8 cellular contexts compared by ENCODE assay signal in the genomic region with DNA sequence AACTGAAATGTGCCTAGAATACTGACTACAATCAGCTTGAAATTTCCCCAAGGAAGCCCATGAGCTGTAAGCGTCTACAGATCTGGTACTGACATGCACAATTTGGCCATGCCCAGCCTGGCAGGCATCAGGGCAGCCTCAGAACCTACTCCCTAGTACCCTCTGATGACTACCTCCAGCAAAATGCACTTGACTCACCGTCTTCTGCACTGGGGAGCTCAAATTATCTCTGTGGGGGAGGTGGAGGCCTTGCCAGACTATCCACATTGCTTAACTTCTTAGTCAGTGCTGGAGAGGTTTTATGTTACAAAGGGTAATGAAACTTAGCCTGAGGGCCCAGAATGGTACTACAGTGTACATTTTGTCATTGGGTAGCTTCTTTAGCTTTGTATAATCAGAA.
DNase-seq lines count a peak whose midpoint lies in the region; ATAC-seq lines count a peak whose summit lies in the region.

No MANE protein-coding gene starts in this region.

- no peaks in the 10 kb centered on the region for H3K36me3 ChIP-seq in MG63

- no peaks in the 10 kb centered on the region for H3K9me3 ChIP-seq in MG63

- no peak for ATAC-seq in GM21367 (IDR thresholded peaks at IDR 0.05; ENCODE audit: unreplicated experiment)
- no peak for ATAC-seq in GM21423 (IDR thresholded peaks at IDR 0.05; ENCODE audit: unreplicated experiment)
- ATAC-seq in GM19452 (IDR thresholded peaks at IDR 0.05; ENCODE audit: unreplicated experiment) = no peak

- DNase-seq in AG08396 (ENCODE audit: low spot score) (peak; percentile 83), MG63 (peak; percentile 96), amniotic epithelial cell (ENCODE audit: low read depth) (peak; percentile 99), left kidney (ENCODE audit: low read depth, low spot score) (peak; percentile 58)
- DNase-seq in activated CD4-positive, alpha-beta T cell treated with anti-CD3 and anti-CD28 coated beads, Interleukin-2, amount 50 U/mL, for 4 hours = no peak

- no peaks in the 10 kb centered on the region for H3K27me3 ChIP-seq in MG63

- H3K4me3 ChIP-seq in MG63 = no peak overlapping the region

Comparison
In these comparisons a context has a peak if more than half of its experiments do, and no peak if none do; other contexts are left out.
1. DNase-seq: peak in AG08396 (single experiment), MG63 (single experiment), amniotic epithelial cell (single experiment) and left kidney (single experiment); none in activated CD4-positive, alpha-beta T cell treated with anti-CD3 and anti-CD28 coated beads, Interleukin-2, amount 50 U/mL, for 4 hours (0 of 2).